8 cellular contexts compared by ENCODE assay signal in the genomic region with DNA sequence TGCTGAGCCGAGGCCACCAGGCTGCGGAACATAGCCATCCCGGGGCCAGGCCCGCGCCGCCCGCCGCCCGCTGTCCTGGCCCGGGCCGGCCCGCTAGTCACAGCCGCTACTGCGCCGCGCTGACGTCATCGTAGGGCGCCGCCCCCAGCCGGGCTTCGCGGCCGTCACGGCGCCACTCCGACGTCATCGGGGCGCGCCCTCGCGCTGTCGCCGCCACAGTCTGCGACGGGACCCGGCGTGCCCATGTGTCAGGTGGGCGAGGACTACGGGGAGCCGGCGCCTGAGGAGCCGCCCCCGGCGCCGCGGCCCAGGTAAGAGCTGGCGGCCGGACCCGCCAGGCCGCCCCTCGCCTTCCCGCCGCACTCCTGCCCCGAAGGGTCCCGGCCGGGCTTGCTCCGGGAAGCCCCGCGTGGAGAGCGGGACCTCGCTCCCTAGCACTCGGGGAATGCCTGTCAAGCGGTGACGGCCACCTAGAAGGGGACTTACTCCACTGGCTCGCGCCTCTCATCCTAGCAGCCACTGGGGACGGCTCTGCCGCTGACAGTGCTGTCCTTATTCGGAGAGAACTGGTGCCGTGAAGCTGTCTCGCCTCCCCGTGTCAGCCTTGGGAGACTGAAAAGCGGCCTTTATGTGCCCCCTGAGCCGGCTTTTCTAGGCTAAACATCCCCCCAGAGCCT. TPM values are rescaled to one million over a fixed set of nuclear protein-coding genes. Genes with fewer than 3 reads are reported as not detected.
DNase-seq lines count a peak whose midpoint lies in the region; ATAC-seq and TF ChIP-seq lines count a peak whose summit lies in the region.

A gene (plus strand): TSS at position 216 of the 677 bp plus-strand sequence. CDS start 28 bp downstream, at position 244.
A gene with protein sequence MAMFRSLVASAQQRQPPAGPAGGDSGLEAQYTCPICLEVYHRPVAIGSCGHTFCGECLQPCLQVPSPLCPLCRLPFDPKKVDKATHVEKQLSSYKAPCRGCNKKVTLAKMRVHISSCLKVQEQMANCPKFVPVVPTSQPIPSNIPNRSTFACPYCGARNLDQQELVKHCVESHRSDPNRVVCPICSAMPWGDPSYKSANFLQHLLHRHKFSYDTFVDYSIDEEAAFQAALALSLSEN (minus strand): TSS at position 121 of the 677 bp plus-strand sequence. CDS start 83 bp downstream, at position 38.

- peak within 1 kb of the TSS; percentile 87 for H3K4me3 Mint-ChIP-seq in activated T-helper 2 cell treated with anti-CD3 and anti-CD28 coated beads, Interferon-gamma antibody, Interleukin-2, Interleukin-4, amounts not matched to agents 10 μg/mL and 5 μg/mL and 100 μg/mL, durations not matched to agents 14 hours and 24 hours and 36 hours (ENCODE audit: low read depth)
- peak within 1 kb of the TSS; percentile 94 for H3K4me3 Mint-ChIP-seq in natural killer cell

- H3K27me3 Mint-ChIP-seq in activated T-helper 2 cell treated with anti-CD3 and anti-CD28 coated beads, Interferon-gamma antibody, Interleukin-2, Interleukin-4, amounts not matched to agents 10 μg/mL and 5 μg/mL and 100 μg/mL, durations not matched to agents 14 hours and 24 hours and 36 hours (ENCODE audit: low read depth), result no peaks in the 10 kb centered on the region
- no peaks in the 10 kb centered on the region for H3K27me3 Mint-ChIP-seq in natural killer cell (ENCODE audit: low read depth in 2 of 2)

- DNase-seq in DMS 273 treated with DMSO at 0.1 percent for 48 hours (lab: John Stamatoyannopoulos, UW), result peak; percentile 29
- peak; percentile 100 for DNase-seq in HuH-7.5 (ENCODE audit: low spot score)
- DNase-seq in RWPE1 (ENCODE audit: low spot score), result peak; percentile 92
- peak; percentile 89 for DNase-seq in activated T-helper 2 cell treated with anti-CD3 and anti-CD28 coated beads, Interferon-gamma antibody, Interleukin-2, Interleukin-4, amounts not matched to agents 10 μg/mL and 5 μg/mL and 100 μg/mL, durations not matched to agents 14 hours and 24 hours and 36 hours (ENCODE audit: low spot score)
- peak; percentile 75 for DNase-seq in fibroblast of peridontal ligament (ENCODE audit: extremely low read depth)
- peak; percentile 97 for DNase-seq in natural killer cell
- DNase-seq in stimulated activated naive CD4-positive, alpha-beta T cell (lab: John Stamatoyannopoulos, UW), result peak; percentile 80 to 90 (median 88)

- POLR2A ChIA-PET in RWPE1 (lab: Yijun Ruan, JAX; ENCODE audit: low non-redundant PET), result no interaction called here

- intact Hi-C loops in activated T-helper 2 cell treated with anti-CD3 and anti-CD28 coated beads, Interferon-gamma antibody, Interleukin-2, Interleukin-4, amounts not matched to agents 10 μg/mL and 5 μg/mL and 100 μg/mL, durations not matched to agents 14 hours and 24 hours and 36 hours (cut with micrococcal nuclease), result loop anchor here (1.0 to 2.0 kb wide), 3 partner anchors 30 to 75 kb away; a partner anchor contains a TSS
- intact Hi-C loops in natural killer cell (cut with micrococcal nuclease), result loop anchor here (1.0 kb wide), 1 partner anchor 136 kb away; a partner anchor contains a TSS

- TF ChIP-seq CTCF in RWPE1 (conservative IDR thresholded peaks at IDR 0.05; ENCODE audit: low read depth), result no peak
- TF ChIP-seq CTCF in natural killer cell (IDR thresholded peaks at IDR 0.05), result no peak

- ATAC-seq in GM21447 (IDR thresholded peaks at IDR 0.05; ENCODE audit: unreplicated experiment) (peak; percentile 31), natural killer cell (peak; percentile 62 to 85 (median 71))

- H3K4me1 Mint-ChIP-seq in activated T-helper 2 cell treated with anti-CD3 and anti-CD28 coated beads, Interferon-gamma antibody, Interleukin-2, Interleukin-4, amounts not matched to agents 10 μg/mL and 5 μg/mL and 100 μg/mL, durations not matched to agents 14 hours and 24 hours and 36 hours (ENCODE audit: low read depth), result peaks cover 41% of the 10 kb centered on the region
- H3K4me1 Mint-ChIP-seq in natural killer cell, result peaks cover 48 to 58% of the 10 kb centered on the region in 2 donors

- H3K27ac Mint-ChIP-seq in activated T-helper 2 cell treated with anti-CD3 and anti-CD28 coated beads, Interferon-gamma antibody, Interleukin-2, Interleukin-4, amounts not matched to agents 10 μg/mL and 5 μg/mL and 100 μg/mL, durations not matched to agents 14 hours and 24 hours and 36 hours, result peak within 1 kb of the TSS; percentile 67
- peak within 1 kb of the TSS; percentile 89 to 96 for H3K27ac Mint-ChIP-seq in natural killer cell

- H3K27ac ChIP-seq in RWPE1, result peak within 1 kb of the TSS; percentile 67

- H3K9me3 Mint-ChIP-seq in activated T-helper 2 cell treated with anti-CD3 and anti-CD28 coated beads, Interferon-gamma antibody, Interleukin-2, Interleukin-4, amounts not matched to agents 10 μg/mL and 5 μg/mL and 100 μg/mL, durations not matched to agents 14 hours and 24 hours and 36 hours, result no peaks in the 10 kb centered on the region
- no peaks in the 10 kb centered on the region for H3K9me3 Mint-ChIP-seq in natural killer cell

- peaks cover 7% of the 10 kb centered on the region for H3K36me3 Mint-ChIP-seq in activated T-helper 2 cell treated with anti-CD3 and anti-CD28 coated beads, Interferon-gamma antibody, Interleukin-2, Interleukin-4, amounts not matched to agents 10 μg/mL and 5 μg/mL and 100 μg/mL, durations not matched to agents 14 hours and 24 hours and 36 hours (ENCODE audit: low read depth)
- H3K36me3 Mint-ChIP-seq in natural killer cell, result no peaks in the 10 kb centered on the region

- CTCF ChIA-PET in RWPE1 (lab: Yijun Ruan, JAX), result interaction anchor here (1.1 kb wide), 1 partner anchor 31 kb away, joined by 3 read pairs; no protein-coding TSS in a partner anchor

RNA-seq across cellular contexts. Expression of the first gene that starts in this region (rescaled TPM):
- 43.8 and 43.9 TPM in 2 replicates for total RNA-seq in activated T-helper 2 cell treated with anti-CD3 and anti-CD28 coated beads, Interferon-gamma antibody, Interleukin-2, Interleukin-4, amounts not matched to agents 10 μg/mL and 5 μg/mL and 100 μg/mL, durations not matched to agents 14 hours and 24 hours and 36 hours
- total RNA-seq in natural killer cell, result 10 to 100 TPM; 36.6 to 43.3 (median 39.9) TPM

RNA-seq across cellular contexts. Expression of the second gene that starts in this region (rescaled TPM):
- 39.9 and 52.1 TPM in 2 replicates for total RNA-seq in activated T-helper 2 cell treated with anti-CD3 and anti-CD28 coated beads, Interferon-gamma antibody, Interleukin-2, Interleukin-4, amounts not matched to agents 10 μg/mL and 5 μg/mL and 100 μg/mL, durations not matched to agents 14 hours and 24 hours and 36 hours
- 100 to 1,000 TPM; 459 to 712 (median 501) TPM for total RNA-seq in natural killer cell

Comparison
In these comparisons a context has a peak if more than half of its experiments do, and no peak if none do; other contexts are left out.
1. Peak in every context shown above with its lines: DNase-seq, ATAC-seq and H3K27ac ChIP-seq.
2. DNase-seq: peak in every context shown above with its lines; median percentile 100 in HuH-7.5; 97 in natural killer cell; 92 in RWPE1; 89 in activated T-helper 2 cell treated with anti-CD3 and anti-CD28 coated beads, Interferon-gamma antibody, Interleukin-2, Interleukin-4, amounts not matched to agents 10 μg/mL and 5 μg/mL and 100 μg/mL, durations not matched to agents 14 hours and 24 hours and 36 hours; 88 in stimulated activated naive CD4-positive, alpha-beta T cell; 75 in fibroblast of peridontal ligament; 29 in DMS 273 treated with DMSO at 0.1 percent for 48 hours.